In the genomic region with DNA sequence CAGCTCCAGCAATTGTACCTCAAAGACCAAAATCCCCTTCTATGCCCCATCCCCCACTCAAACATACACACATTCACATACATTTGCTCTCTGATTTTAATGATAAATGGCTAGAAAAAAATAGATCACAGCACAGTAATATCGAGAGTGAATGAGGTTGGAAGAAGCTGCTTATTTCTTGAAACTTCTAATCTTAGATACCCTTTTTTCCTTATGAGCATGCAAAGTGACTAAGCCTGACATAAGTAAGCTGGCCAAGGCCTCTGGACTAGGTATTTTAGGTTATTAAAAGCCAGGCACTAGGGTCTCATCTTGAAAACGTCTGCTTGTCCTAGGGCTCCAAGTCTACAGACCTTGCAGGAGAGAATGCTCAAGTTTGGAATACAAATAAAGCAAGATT, we compare ENCODE assay signal across 13 cellular contexts.
DNase-seq lines count a peak whose midpoint lies in the region; ATAC-seq, FAIRE-seq and TF ChIP-seq lines count a peak whose summit lies in the region.
"Had no signal": no experiment of that assay in that cellular context is flagged by ENCODE, and none has a peak within 500 bp of the region (broad histone marks: within the 10 kb centered on the region; RNA-seq: fewer than 3 reads in every experiment).

No MANE protein-coding gene starts in this region.

- no peaks in the 10 kb centered on the region for H3K36me3 ChIP-seq in right lobe of liver
- H3K36me3 ChIP-seq: thoracic aorta had no signal

- H3K4me3 ChIP-seq in right lobe of liver = no peak overlapping the region
- H3K4me3 ChIP-seq: skin epidermis, thoracic aorta had no signal

- no peaks in the 10 kb centered on the region for H3K27me3 ChIP-seq in right lobe of liver

- peaks cover 0 to 35% (median 17%) of the 10 kb centered on the region in 4 donors for H3K4me1 ChIP-seq in right lobe of liver

- peak; percentile 39 for ATAC-seq in GM21367 (IDR thresholded peaks at IDR 0.05; ENCODE audit: unreplicated experiment)
- peak; percentile 42 for ATAC-seq in HG03280 (IDR thresholded peaks at IDR 0.05; ENCODE audit: unreplicated experiment)
- ATAC-seq in right lobe of liver = no peak

- no peaks in the 10 kb centered on the region for H3K9me3 ChIP-seq in right lobe of liver
- H3K9me3 ChIP-seq: thoracic aorta had no signal

- no peak for TF ChIP-seq CTCF in right lobe of liver (IDR thresholded peaks at IDR 0.05)

- WGBS in right lobe of liver (ENCODE audit: insufficient coverage, low coverage, low lambda C conversion rate, missing lambda C conversion rate) = 71% methylated on average over 2 of the region's 2 CpGs

- intact Hi-C loops in right lobe of liver (cut with DNase I) = no loop called here

- TF ChIP-seq POLR2A in right lobe of liver (IDR thresholded peaks at IDR 0.05) = no peak

- peak overlapping the region; percentile 71 to 93 (median 91) for H3K27ac ChIP-seq in right lobe of liver

- FAIRE-seq in GM18507 (lab: Jason Lieb, UNC) = peak; percentile 41
- FAIRE-seq: endothelial cell of umbilical vein had no signal

- no peak for DNase-seq in GM18507 (ENCODE audit: extremely low spot score, insufficient read length, low read depth)
- no peak for DNase-seq in right lobe of liver
- no peak for DNase-seq in NK-92 treated with Interleukin-12 subunit alpha and Interleukin-12 subunit beta, amount 100 ng/mL, for 24 hours (lab: John Stamatoyannopoulos, UW)
- DNase-seq in dedifferentiated amniotic fluid mesenchymal stem cell (ENCODE audit: extremely low spot score) = no peak
- no peak for DNase-seq in SIG-M5 treated with dmso at 0.1 percent for 504 hours (lab: John Stamatoyannopoulos, UW; ENCODE audit: unreplicated experiment)
- no peak for DNase-seq in SKM-1 (lab: John Stamatoyannopoulos, UW; ENCODE audit: unreplicated experiment)
- DNase-seq: DND-41, NCI-H1105 treated with DMSO at 0.1 percent for 48 hours had no signal

Comparison
In these comparisons a context has a peak if more than half of its experiments do, and no peak if none do; other contexts are left out.
1. ATAC-seq: peak in GM21367 (single experiment) and HG03280 (single experiment); none in right lobe of liver (0 of 4).